5 cellular contexts compared by ENCODE assay signal in the genomic region with DNA sequence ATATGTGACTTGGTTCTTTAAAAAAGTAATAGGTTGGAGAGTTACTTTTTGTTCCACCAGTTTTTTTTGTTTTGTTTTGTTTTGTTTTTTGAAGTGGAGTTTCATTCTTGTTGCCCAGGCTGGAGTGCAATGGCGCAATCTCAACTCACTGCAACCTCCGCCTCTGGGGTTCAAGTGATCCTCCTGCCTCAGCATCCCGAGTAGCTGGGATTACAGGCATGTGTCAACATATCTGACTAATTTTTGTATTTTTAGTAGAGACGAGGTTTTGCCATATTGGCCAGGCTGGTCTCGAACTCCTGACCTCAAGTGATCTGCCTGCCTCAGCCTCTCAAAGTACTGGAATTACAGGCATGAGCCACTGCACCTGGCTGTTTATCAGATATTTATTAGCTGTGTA. TPM values are rescaled to one million over a fixed set of nuclear protein-coding genes. Genes with fewer than 3 reads are reported as not detected.
"Had no signal": no experiment of that assay in that cellular context is flagged by ENCODE, and none has a peak within 500 bp of the region (broad histone marks: within the 10 kb centered on the region; RNA-seq: fewer than 3 reads in every experiment).

No MANE protein-coding gene starts in this region.

RNA-seq across cellular contexts. Expression of a gene that starts 6.3 kb away (rescaled TPM):
- total RNA-seq: activated CD4-positive, alpha-beta memory T cell treated with anti-CD3 and anti-CD28 coated beads, Interleukin-2, amount 10 ng/mL, durations not matched to agents 7 days and 5 days; activated CD4-positive, alpha-beta T cell treated with anti-CD3 and anti-CD28 coated beads, Interleukin-2, amount 10 ng/mL, durations not matched to agents 7 days and 5 days; activated naive CD8-positive, alpha-beta T cell treated with anti-CD3 and anti-CD28 coated beads, Interleukin-2, amount 10 ng/mL, durations not matched to agents 7 days and 5 days; bronchial epithelial cell; T-helper 1 cell treated with Interleukin-12 subunit alpha and Interleukin-12 subunit beta and Interleukin-4 antibody, amounts not matched to agents 30 ng/mL and 1 ng/mL, for 36 hours had no signal
